1 cellular context compared by ENCODE assay signal in genomic region chr7:151079199-151079910, GRCh38.
TF ChIP-seq lines count a peak whose summit lies in the region.

No MANE protein-coding gene starts in this region.

TF ChIP-seq in HCT116, 20 proteins besides CTCF, POLR2A, EP300 and RAD21 (continued from another document):
- TF ChIP-seq FOSL1 (IDR thresholded peaks at IDR 0.05; ENCODE audit: low read depth) (no peak), ATF3 (IDR thresholded peaks at IDR 0.05) (no peak), ELF1 (IDR thresholded peaks at IDR 0.05; ENCODE audit: borderline replicate concordance, low read depth) (no peak), EZH2phosphoT487 (IDR thresholded peaks at IDR 0.05; ENCODE audit: borderline replicate concordance) (no peak), TCF7L2 (IDR thresholded peaks at IDR 0.05; ENCODE audit: borderline replicate concordance, extremely low read depth, insufficient read depth, insufficient read length) (no peak), SRF (IDR thresholded peaks at IDR 0.05; ENCODE audit: low read depth) (no peak), JUND (IDR thresholded peaks at IDR 0.05) (no peak), ZBTB33 (IDR thresholded peaks at IDR 0.05; ENCODE audit: extremely low read depth, insufficient replicate concordance, low read length) (no peak), REST (IDR thresholded peaks at IDR 0.05; ENCODE audit: low read depth) (no peak), ZNF274 (IDR thresholded peaks at IDR 0.05; ENCODE audit: low read depth, low read length) (no peak)
TF ChIP-seq in HCT116: peak in this region for 0.
